ENCODE assay signal across 8 cellular contexts in genomic region chr1:26921462-26922200, GRCh38. TPM values are rescaled to one million over a fixed set of nuclear protein-coding genes. Genes with fewer than 3 reads are reported as not detected.
DNase-seq lines count a peak whose midpoint lies in the region; ATAC-seq and TF ChIP-seq lines count a peak whose summit lies in the region.

Gene NUDC (plus strand): TSS chr1:26921743. CDS start chr1:26921849, 106 bp downstream.

- H3K9me3 ChIP-seq in prostate gland, result no peaks in the 10 kb centered on the region

- DNase-seq in NCI-H187 treated with DMSO at 0.1 percent for 48 hours (lab: John Stamatoyannopoulos, UW), result peak; percentile 79
- DNase-seq in anterior cingulate cortex (lab: John Stamatoyannopoulos, UW), result peak; percentile 79 to 99 (median 97)
- peak; percentile 97 for DNase-seq in left ventricle myocardium superior
- peak; percentile 97 for DNase-seq in prostate gland (ENCODE audit: low spot score)

- peak; percentile 85 for TF ChIP-seq POLR2A in prostate gland (IDR thresholded peaks at IDR 0.05)

- peak in 1 of 4 experiments; percentile 38 for TF ChIP-seq CTCF in prostate gland (IDR thresholded peaks at IDR 0.05)

- intact Hi-C loops in T-helper 2 cell treated with Interferon-gamma antibody and Interleukin-4, amounts not matched to agents 100 ng/mL and 5 ng/mL, for 36 hours (cut with micrococcal nuclease), result loop anchor here (1.0 kb wide), 2 partner anchors 21 to 56 kb away; partner anchors contain the start of gene GPATCH3
- intact Hi-C loops in left ventricle myocardium superior (cut with micrococcal nuclease), result no loop called here
- intact Hi-C loops in prostate gland (cut with DNase I), result no loop called here

- H3K4me1 ChIP-seq in prostate gland (replicated peaks) (no peaks in the 10 kb centered on the region), urinary bladder (ENCODE audit: insufficient read depth) (peaks cover 1% of the 10 kb centered on the region)

- WGBS in prostate gland, result under 1% methylated on average over 74 of the region's 74 CpGs
- under 1% methylated on average over 74 of the region's 74 CpGs for WGBS in urinary bladder

- ATAC-seq in GM18499 (IDR thresholded peaks at IDR 0.05; ENCODE audit: insufficient read depth, unreplicated experiment), result peak; percentile 88
- ATAC-seq in HG02943 (IDR thresholded peaks at IDR 0.05; ENCODE audit: low read depth, unreplicated experiment), result peak; percentile 88
- ATAC-seq in left ventricle myocardium superior, result peak; percentile 99

- peaks cover 0 to 4% of the 10 kb centered on the region in 2 donors for H3K36me3 ChIP-seq in prostate gland
- H3K36me3 ChIP-seq in urinary bladder (ENCODE audit: insufficient read depth), result peaks cover 2% of the 10 kb centered on the region

- H3K27ac ChIP-seq in prostate gland (peak within 1 kb of the TSS; percentile 82), urinary bladder (ENCODE audit: low read depth) (peak within 1 kb of the TSS; percentile 60)

- peak within 1 kb of the TSS; percentile 90 to 100 for H3K4me3 ChIP-seq in prostate gland
- peak within 1 kb of the TSS; percentile 76 for H3K4me3 ChIP-seq in urinary bladder (ENCODE audit: low read depth, low read length)

- H3K27me3 ChIP-seq in prostate gland (replicated peaks; ENCODE audit: insufficient read depth), result no peaks in the 10 kb centered on the region

RNA-seq across cellular contexts. Expression of gene NUDC, which starts in this region (rescaled TPM):
- 88.6 and 91.4 TPM in 2 replicates for total RNA-seq in T-helper 2 cell treated with Interferon-gamma antibody and Interleukin-4, amounts not matched to agents 100 ng/mL and 5 ng/mL, for 36 hours
- total RNA-seq in left ventricle myocardium superior (73.3 TPM), prostate gland (10 to 100 TPM; 65.4 to 66.3 TPM), urinary bladder (9.7 TPM)
- 71.0 TPM for polyA plus RNA-seq in urinary bladder

Comparison
In these comparisons a context has a peak if more than half of its experiments do, and no peak if none do; other contexts are left out.
1. Peak in every context shown above with its lines: DNase-seq, ATAC-seq, H3K4me3 ChIP-seq and H3K27ac ChIP-seq.